1 cellular context compared by ENCODE assay signal in the genomic region with DNA sequence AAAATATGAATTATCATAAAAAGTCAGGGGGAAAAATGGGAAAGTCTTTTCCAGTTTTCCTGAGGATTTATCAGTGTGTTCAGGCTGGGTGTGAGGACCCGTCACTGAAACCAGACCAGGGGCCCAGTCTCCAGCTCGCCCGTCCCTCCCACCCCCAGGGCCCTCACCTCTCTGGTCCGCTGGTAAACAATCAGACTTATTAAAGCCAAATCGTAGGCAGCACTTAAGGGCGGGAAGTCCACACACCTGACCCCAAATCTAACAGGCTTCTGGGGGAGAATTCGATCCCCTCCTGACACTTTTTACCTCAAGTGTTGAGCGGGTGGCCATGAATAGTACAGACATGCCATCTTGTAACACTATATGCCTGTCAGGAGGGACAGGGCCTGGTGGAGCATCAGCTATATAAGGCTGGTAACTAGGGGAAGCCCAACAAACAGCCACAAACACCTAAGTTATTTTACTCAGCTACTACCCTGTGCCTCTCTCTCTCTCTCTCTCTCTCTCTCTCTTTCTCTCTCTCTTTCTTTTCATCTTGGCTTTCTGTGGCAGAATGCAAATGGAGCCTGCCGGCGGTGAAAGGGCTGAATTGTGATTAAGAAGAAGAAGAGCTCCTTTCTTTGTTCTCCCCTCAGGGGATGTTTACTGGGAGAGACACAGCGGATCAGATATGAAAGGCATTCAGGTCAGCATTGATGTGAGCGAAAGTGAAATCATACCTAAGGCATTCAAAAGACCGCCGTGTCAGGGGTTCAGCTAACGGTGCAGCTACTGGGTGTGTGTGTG.
TF ChIP-seq lines count a peak whose summit lies in the region.

No MANE protein-coding gene starts in this region.

TF ChIP-seq in K562, 482 proteins besides CTCF, POLR2A, EP300 and RAD21 (continued from another document and continues in another):
- TF ChIP-seq EWSR1 (IDR thresholded peaks at IDR 0.05; ENCODE audit: borderline replicate concordance, low read depth, partially characterized antibody) (no peak), E2F5 (CRISPR knock-in tag; IDR thresholded peaks at IDR 0.05) (no peak), ZNF354B (CRISPR knock-in tag; IDR thresholded peaks at IDR 0.05) (no peak), SMARCA4 (IDR thresholded peaks at IDR 0.05) (0 out of 2 replicates have a peak, but pooled peaks have one; percentile 26), HOXB6 (CRISPR knock-in tag; IDR thresholded peaks at IDR 0.05; ENCODE audit: borderline replicate concordance) (no peak), KLF10 (CRISPR knock-in tag; IDR thresholded peaks at IDR 0.05) (no peak), SMARCB1 (IDR thresholded peaks at IDR 0.05; ENCODE audit: insufficient read length, low read depth) (no peak), FOXJ2 (tag; IDR thresholded peaks at IDR 0.05) (peak; percentile 20; the same call in 1 of the 2 replicates), ZNF217 (CRISPR knock-in tag; IDR thresholded peaks at IDR 0.05) (no peak), ZNF140 (CRISPR knock-in tag; IDR thresholded peaks at IDR 0.05) (no peak), NFATC3 (IDR thresholded peaks at IDR 0.05) (0 out of 2 replicates have a peak, but pooled peaks have one; percentile 34), KLF16 (IDR thresholded peaks at IDR 0.05) (no peak), DMBX1 (CRISPR knock-in tag; IDR thresholded peaks at IDR 0.05; ENCODE audit: borderline replicate concordance) (no peak), POLR2B (IDR thresholded peaks at IDR 0.05; ENCODE audit: low read depth, partially characterized antibody) (peak; percentile 23), ZNF134 (CRISPR knock-in tag; conservative IDR thresholded peaks at IDR 0.05) (no peak), ZNF316 (IDR thresholded peaks at IDR 0.05) (no peak), PRMT5 (CRISPR knock-in tag; IDR thresholded peaks at IDR 0.05) (no peak), AFF1 (IDR thresholded peaks at IDR 0.05; ENCODE audit: low read depth in 1 of 2, partially characterized antibody in 2 of 2) (peak in 1 of 2 experiments; percentile 48), FOXJ3 (CRISPR knock-in tag; IDR thresholded peaks at IDR 0.05) (no peak), ZNF347 (CRISPR knock-in tag; IDR thresholded peaks at IDR 0.05; ENCODE audit: low read depth) (no peak), SNRNP70 (optimal IDR thresholded peaks at IDR 0.05; ENCODE audit: low read depth, low read length) (no peak), OTX1 (CRISPR knock-in tag; IDR thresholded peaks at IDR 0.05) (no peak; the same call in 1 of the 2 replicates), MTA2 (IDR thresholded peaks at IDR 0.05; ENCODE audit: low read depth) (no peak), ZNF551 (CRISPR knock-in tag; IDR thresholded peaks at IDR 0.05) (no peak), SIX5 (IDR thresholded peaks at IDR 0.05; ENCODE audit: borderline replicate concordance in 1 of 2, insufficient read depth in 1 of 2, low read depth in 1 of 2, low read length in 2 of 2) (no peak), HDAC1 (IDR thresholded peaks at IDR 0.05) (0 out of 4 replicates have a peak, but pooled peaks of 1 of the 2 experiments have one; percentile 28), HMGN3 (IDR thresholded peaks at IDR 0.05; ENCODE audit: borderline replicate concordance, extremely low read depth, insufficient read length, low read depth, low read length) (no peak), NR2C1 (IDR thresholded peaks at IDR 0.05) (no peak), NR2C1 (tag; IDR thresholded peaks at IDR 0.05) (no peak), RBBP5 (IDR thresholded peaks at IDR 0.05; ENCODE audit: borderline replicate concordance, insufficient read depth, low read length, poor library complexity, severe bottlenecking) (peak; percentile 12), ZBTB11 (CRISPR knock-in tag; IDR thresholded peaks at IDR 0.05) (no peak)
- TF ChIP-seq, protein P1, sequence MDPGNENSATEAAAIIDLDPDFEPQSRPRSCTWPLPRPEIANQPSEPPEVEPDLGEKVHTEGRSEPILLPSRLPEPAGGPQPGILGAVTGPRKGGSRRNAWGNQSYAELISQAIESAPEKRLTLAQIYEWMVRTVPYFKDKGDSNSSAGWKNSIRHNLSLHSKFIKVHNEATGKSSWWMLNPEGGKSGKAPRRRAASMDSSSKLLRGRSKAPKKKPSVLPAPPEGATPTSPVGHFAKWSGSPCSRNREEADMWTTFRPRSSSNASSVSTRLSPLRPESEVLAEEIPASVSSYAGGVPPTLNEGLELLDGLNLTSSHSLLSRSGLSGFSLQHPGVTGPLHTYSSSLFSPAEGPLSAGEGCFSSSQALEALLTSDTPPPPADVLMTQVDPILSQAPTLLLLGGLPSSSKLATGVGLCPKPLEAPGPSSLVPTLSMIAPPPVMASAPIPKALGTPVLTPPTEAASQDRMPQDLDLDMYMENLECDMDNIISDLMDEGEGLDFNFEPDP (CRISPR knock-in tag; IDR thresholded peaks at IDR 0.05) = no peak
- TF ChIP-seq, protein P2, sequence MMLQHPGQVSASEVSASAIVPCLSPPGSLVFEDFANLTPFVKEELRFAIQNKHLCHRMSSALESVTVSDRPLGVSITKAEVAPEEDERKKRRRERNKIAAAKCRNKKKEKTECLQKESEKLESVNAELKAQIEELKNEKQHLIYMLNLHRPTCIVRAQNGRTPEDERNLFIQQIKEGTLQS (IDR thresholded peaks at IDR 0.05) = 0 out of 2 replicates have a peak, but pooled peaks have one; percentile 14
- TF ChIP-seq, protein P2 (CRISPR knock-in tag; conservative IDR thresholded peaks at IDR 0.05) = no peak
- TF ChIP-seq, protein P3, sequence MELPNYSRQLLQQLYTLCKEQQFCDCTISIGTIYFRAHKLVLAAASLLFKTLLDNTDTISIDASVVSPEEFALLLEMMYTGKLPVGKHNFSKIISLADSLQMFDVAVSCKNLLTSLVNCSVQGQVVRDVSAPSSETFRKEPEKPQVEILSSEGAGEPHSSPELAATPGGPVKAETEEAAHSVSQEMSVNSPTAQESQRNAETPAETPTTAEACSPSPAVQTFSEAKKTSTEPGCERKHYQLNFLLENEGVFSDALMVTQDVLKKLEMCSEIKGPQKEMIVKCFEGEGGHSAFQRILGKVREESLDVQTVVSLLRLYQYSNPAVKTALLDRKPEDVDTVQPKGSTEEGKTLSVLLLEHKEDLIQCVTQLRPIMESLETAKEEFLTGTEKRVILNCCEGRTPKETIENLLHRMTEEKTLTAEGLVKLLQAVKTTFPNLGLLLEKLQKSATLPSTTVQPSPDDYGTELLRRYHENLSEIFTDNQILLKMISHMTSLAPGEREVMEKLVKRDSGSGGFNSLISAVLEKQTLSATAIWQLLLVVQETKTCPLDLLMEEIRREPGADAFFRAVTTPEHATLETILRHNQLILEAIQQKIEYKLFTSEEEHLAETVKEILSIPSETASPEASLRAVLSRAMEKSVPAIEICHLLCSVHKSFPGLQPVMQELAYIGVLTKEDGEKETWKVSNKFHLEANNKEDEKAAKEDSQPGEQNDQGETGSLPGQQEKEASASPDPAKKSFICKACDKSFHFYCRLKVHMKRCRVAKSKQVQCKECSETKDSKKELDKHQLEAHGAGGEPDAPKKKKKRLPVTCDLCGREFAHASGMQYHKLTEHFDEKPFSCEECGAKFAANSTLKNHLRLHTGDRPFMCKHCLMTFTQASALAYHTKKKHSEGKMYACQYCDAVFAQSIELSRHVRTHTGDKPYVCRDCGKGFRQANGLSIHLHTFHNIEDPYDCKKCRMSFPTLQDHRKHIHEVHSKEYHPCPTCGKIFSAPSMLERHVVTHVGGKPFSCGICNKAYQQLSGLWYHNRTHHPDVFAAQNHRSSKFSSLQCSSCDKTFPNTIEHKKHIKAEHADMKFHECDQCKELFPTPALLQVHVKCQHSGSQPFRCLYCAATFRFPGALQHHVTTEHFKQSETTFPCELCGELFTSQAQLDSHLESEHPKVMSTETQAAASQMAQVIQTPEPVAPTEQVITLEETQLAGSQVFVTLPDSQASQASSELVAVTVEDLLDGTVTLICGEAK (IDR thresholded peaks at IDR 0.05) = no peak
- TF ChIP-seq, protein P3 (CRISPR knock-in tag; IDR thresholded peaks at IDR 0.05) = no peak
- TF ChIP-seq, protein P4, sequence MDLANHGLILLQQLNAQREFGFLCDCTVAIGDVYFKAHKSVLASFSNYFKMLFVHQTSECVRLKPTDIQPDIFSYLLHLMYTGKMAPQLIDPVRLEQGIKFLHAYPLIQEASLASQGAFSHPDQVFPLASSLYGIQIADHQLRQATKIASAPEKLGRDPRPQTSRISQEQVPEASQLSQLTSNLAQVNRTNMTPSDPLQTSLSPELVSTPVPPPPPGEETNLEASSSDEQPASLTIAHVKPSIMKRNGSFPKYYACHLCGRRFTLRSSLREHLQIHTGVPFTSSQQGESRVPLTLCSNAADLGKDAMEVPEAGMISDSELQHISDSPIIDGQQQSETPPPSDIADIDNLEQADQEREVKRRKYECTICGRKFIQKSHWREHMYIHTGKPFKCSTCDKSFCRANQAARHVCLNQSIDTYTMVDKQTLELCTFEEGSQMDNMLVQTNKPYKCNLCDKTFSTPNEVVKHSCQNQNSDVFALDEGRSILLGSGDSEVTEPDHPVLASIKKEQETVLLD (IDR thresholded peaks at IDR 0.05) = no peak
